Comparison of ENCODE assay signal across 8 cellular contexts in genomic region chr9:127905788-127906191, GRCh38. TPM values are rescaled to one million over a fixed set of nuclear protein-coding genes. Genes with fewer than 3 reads are reported as not detected.
DNase-seq lines count a peak whose midpoint lies in the region; ATAC-seq and TF ChIP-seq lines count a peak whose summit lies in the region.

No MANE protein-coding gene starts in this region.

- H4K91ac ChIP-seq in H9 (ENCODE audit: insufficient read length, low read depth, low read length): no peak overlapping the region

- no peaks in the 10 kb centered on the region for H3K23me2 ChIP-seq in H9 (ENCODE audit: insufficient read length, low read depth, low read length, poor library complexity, severe bottlenecking)

- H4K20me1 ChIP-seq in H9 (ENCODE audit: control insufficient read depth, insufficient read depth, insufficient read length): no peaks in the 10 kb centered on the region

- no peak overlapping the region for H2AFZ ChIP-seq in H9 (ENCODE audit: low read length)

- no peak overlapping the region for H2BK15ac ChIP-seq in H9 (ENCODE audit: low read depth, low read length)

- no peaks in the 10 kb centered on the region for H3K79me2 ChIP-seq in H9 (ENCODE audit: insufficient read depth, low read length)

- peaks cover 0 to 44% of the 10 kb centered on the region in 2 donors for H3K4me1 ChIP-seq in right atrium auricular region
- peaks cover 5% of the 10 kb centered on the region; the same call in 1 of the 2 replicates for H3K4me1 ChIP-seq in H9 (ENCODE audit: insufficient read depth, low read length)

- H3K9me3 ChIP-seq in right atrium auricular region: no peaks in the 10 kb centered on the region
- H3K9me3 ChIP-seq in H9 (ENCODE audit: control insufficient read depth, low read depth, low read length): no peaks in the 10 kb centered on the region

- no peak overlapping the region for H3T11ph ChIP-seq in H9 (ENCODE audit: low read length)

- H3K9ac ChIP-seq in H9 (ENCODE audit: extremely low read depth, insufficient read length, low read length): no peak overlapping the region

- H3K4me3 ChIP-seq in right atrium auricular region: no peak overlapping the region

- H2BK20ac ChIP-seq in H9 (ENCODE audit: low read depth, low read length, poor library complexity, severe bottlenecking): no peak overlapping the region

- H3K4me3 Mint-ChIP-seq in activated T-cell treated with anti-CD3 and anti-CD28 coated beads, Interleukin-2, amount 50 U/mL, for 24 hours: peak overlapping the region; percentile 85
- H3K4me3 Mint-ChIP-seq in H9: no peak overlapping the region

- H3K27me3 Mint-ChIP-seq in activated T-cell treated with anti-CD3 and anti-CD28 coated beads, Interleukin-2, amount 50 U/mL, for 24 hours: no peaks in the 10 kb centered on the region
- no peaks in the 10 kb centered on the region for H3K27me3 Mint-ChIP-seq in H9 (ENCODE audit: low read depth)

- no peak overlapping the region for H3K14ac ChIP-seq in H9 (ENCODE audit: insufficient read depth, low read length)

- no peak overlapping the region for H3K18ac ChIP-seq in H9 (ENCODE audit: insufficient read length, low read depth, low read length)

- H3K36me3 ChIP-seq in right atrium auricular region: peaks cover 19% of the 10 kb centered on the region

- no peak overlapping the region for H2BK12ac ChIP-seq in H9 (ENCODE audit: insufficient read length, low read depth, low read length)

- H3K9me3 Mint-ChIP-seq in activated T-cell treated with anti-CD3 and anti-CD28 coated beads, Interleukin-2, amount 50 U/mL, for 24 hours: no peaks in the 10 kb centered on the region
- no peaks in the 10 kb centered on the region for H3K9me3 Mint-ChIP-seq in H9

- DNase-seq in activated T-cell treated with anti-CD3 and anti-CD28 coated beads, Interleukin-2, amount 50 U/mL, for 24 hours: peak; percentile 76
- DNase-seq in right atrium auricular region (ENCODE audit: low spot score): no peak
- DNase-seq in stimulated activated naive CD4-positive, alpha-beta T cell (lab: John Stamatoyannopoulos, UW): peak; percentile 58 to 71 (median 70)
- no peak for DNase-seq in H9

- no peak overlapping the region for H3K56ac ChIP-seq in H9 (ENCODE audit: insufficient read length, low read depth, low read length)

- H3K23ac ChIP-seq in H9 (ENCODE audit: insufficient read length, low read depth, low read length): no peak overlapping the region

- peaks cover 56% of the 10 kb centered on the region for H3K4me1 Mint-ChIP-seq in activated T-cell treated with anti-CD3 and anti-CD28 coated beads, Interleukin-2, amount 50 U/mL, for 24 hours (ENCODE audit: low read depth)
- peaks cover 17 to 32% of the 10 kb centered on the region in 2 experiments for H3K4me1 Mint-ChIP-seq in H9

- no peak overlapping the region for H2BK120ac ChIP-seq in H9 (ENCODE audit: low read depth, low read length, poor library complexity, severe bottlenecking)

- no peak overlapping the region for H4K8ac ChIP-seq in H9 (replicated peaks; ENCODE audit: insufficient read length, low read depth, low read length)

- H2AK5ac ChIP-seq in H9 (ENCODE audit: insufficient read length, low read length): no peak overlapping the region

- H3K27me3 ChIP-seq in right atrium auricular region: no peaks in the 10 kb centered on the region
- H3K27me3 ChIP-seq in H9 (ENCODE audit: insufficient read depth, low read length): no peaks in the 10 kb centered on the region

- WGBS in H9 (ENCODE audit: extremely low coverage, insufficient read length, low lambda C conversion rate): no CpG with 5 or more reads among the region's 12 CpGs

- H3K27ac Mint-ChIP-seq in activated T-cell treated with anti-CD3 and anti-CD28 coated beads, Interleukin-2, amount 50 U/mL, for 24 hours: peak overlapping the region; percentile 99
- no peak overlapping the region for H3K27ac Mint-ChIP-seq in H9

- no peak overlapping the region for H4K5ac ChIP-seq in H9 (ENCODE audit: insufficient read length, low read depth, low read length)

- peaks cover 40% of the 10 kb centered on the region for H3K36me3 Mint-ChIP-seq in activated T-cell treated with anti-CD3 and anti-CD28 coated beads, Interleukin-2, amount 50 U/mL, for 24 hours (ENCODE audit: low read depth)
- peaks cover 0 to under 1% (median 0%) of the 10 kb centered on the region in 3 experiments; a peak in 1 of 7 replicates for H3K36me3 Mint-ChIP-seq in H9 (ENCODE audit: insufficient read depth in 1 of 3, low read depth in 3 of 3)

- H3K27ac ChIP-seq in right atrium auricular region (peak overlapping the region; percentile 11 to 63), H9 (ENCODE audit: insufficient read length, low read depth, low read length) (no peak overlapping the region)

- no peak overlapping the region for H3K4ac ChIP-seq in H9 (ENCODE audit: low read depth, low read length)

- no peak overlapping the region for H2BK5ac ChIP-seq in H9 (ENCODE audit: insufficient read length, low read length)

- no peaks in the 10 kb centered on the region for H3K79me1 ChIP-seq in H9 (ENCODE audit: insufficient read depth, low read depth, low read length, poor library complexity, severe bottlenecking)

- TF ChIP-seq CTCF in right atrium auricular region (IDR thresholded peaks at IDR 0.05) (no peak), H9 (conservative IDR thresholded peaks at IDR 0.05) (no peak)

- peak; percentile 26 for ATAC-seq in HG03175 (IDR thresholded peaks at IDR 0.05; ENCODE audit: unreplicated experiment)
- no peak for ATAC-seq in GM19395 (IDR thresholded peaks at IDR 0.05; ENCODE audit: unreplicated experiment)
- ATAC-seq in HG03520 (IDR thresholded peaks at IDR 0.05; ENCODE audit: unreplicated experiment): no peak
- ATAC-seq in HG02610 (IDR thresholded peaks at IDR 0.05; ENCODE audit: unreplicated experiment): no peak

- no peak overlapping the region for H3K4me2 ChIP-seq in H9 (ENCODE audit: insufficient read depth, insufficient read length, low read length)

RNA-seq across cellular contexts. Expression of gene ST6GALNAC6, which starts 6.4 kb away (rescaled TPM):
- total RNA-seq in right atrium auricular region (100 to 1,000 TPM in 1 of 2 donors, 10 to 100 TPM in 1; 68.2 to 106 TPM), H9 (2021) (29.8 and 30.2 TPM in 2 replicates)

RNA-seq across cellular contexts. Expression of gene ST6GALNAC4, which starts 11.1 kb away (rescaled TPM):
- total RNA-seq in right atrium auricular region (10 to 100 TPM; 31.7 to 59.0 TPM), H9 (2021) (15.4 and 16.5 TPM in 2 replicates)

RNA-seq across cellular contexts. Expression of gene PIP5KL1, which starts 24.8 kb away (rescaled TPM):
- total RNA-seq in right atrium auricular region (under 1 TPM in 1 of 2 donors, not detected in 1; 0.20 TPM), H9 (2021) (9.0 and 11.6 TPM in 2 replicates)

RNA-seq across cellular contexts. Expression of gene AK1, which starts 28.3 kb away (rescaled TPM):
- total RNA-seq in right atrium auricular region: 100 to 1,000 TPM; 263 to 398 TPM
- total RNA-seq in H9 (2021): 31.6 and 41.9 TPM in 2 replicates

RNA-seq across cellular contexts. Expression of gene DPM2, which starts 31.9 kb away (rescaled TPM):
- total RNA-seq in right atrium auricular region (10 to 100 TPM in 1 of 2 donors, 1 to 10 TPM in 1; 4.7 to 11.4 TPM), H9 (2021) (44.7 and 46.1 TPM in 2 replicates)

Comparison
In these comparisons a context has a peak if more than half of its experiments do, and no peak if none do; other contexts are left out.
1. DNase-seq: peak in activated T-cell treated with anti-CD3 and anti-CD28 coated beads, Interleukin-2, amount 50 U/mL, for 24 hours (single experiment) and stimulated activated naive CD4-positive, alpha-beta T cell (6 of 6); none in right atrium auricular region (single experiment) and H9 (single experiment).